1 cellular context compared by ENCODE assay signal in the genomic region with DNA sequence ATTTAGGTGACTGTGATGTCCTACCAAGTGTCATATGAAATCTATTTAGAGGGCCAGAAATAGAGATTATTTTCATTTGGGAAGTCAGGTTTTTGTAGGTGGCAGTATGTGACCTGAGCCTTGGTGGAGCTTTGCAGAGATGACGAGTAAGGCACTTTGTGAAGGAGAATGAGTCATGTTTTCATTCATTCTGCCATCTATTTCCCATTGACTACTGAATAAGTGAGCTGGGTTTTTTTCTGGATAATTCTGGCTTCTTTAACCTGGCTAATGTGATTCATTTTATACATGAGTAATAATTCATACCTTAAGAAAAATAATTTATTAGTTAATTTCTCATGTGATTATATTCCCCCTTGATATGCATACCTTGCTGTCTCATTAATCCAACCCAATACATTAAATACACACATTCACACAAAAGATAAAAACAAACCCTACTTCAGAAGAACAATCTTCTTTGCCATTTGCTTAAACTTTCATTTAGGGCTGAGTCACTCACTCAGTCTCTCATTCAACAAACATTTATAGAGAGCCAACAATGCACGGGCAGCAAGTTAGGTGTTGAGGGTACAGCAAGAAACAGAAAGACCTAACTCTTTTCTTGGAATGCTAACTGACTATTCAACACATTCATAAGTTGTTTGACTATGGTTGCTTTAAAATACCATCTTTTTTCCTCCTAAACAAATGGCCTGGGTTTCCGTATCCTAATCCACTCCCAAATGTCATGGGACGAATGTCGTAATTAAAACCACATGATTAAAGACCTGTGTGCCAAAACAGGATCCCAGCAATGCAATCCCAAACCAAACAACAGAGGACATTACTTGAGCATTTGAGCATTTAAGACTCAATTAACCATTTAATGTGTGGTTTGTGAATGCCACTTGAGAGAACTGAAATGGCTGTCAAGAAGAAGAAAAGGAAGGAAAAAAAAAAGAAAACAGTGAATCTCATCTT.
TF ChIP-seq lines count a peak whose summit lies in the region.

No MANE protein-coding gene starts in this region.

TF ChIP-seq in HEK293T, 16 proteins besides CTCF, POLR2A, EP300 and RAD21 (continued from another document):
- no peak for TF ChIP-seq LEF1 (IDR thresholded peaks at IDR 0.05; ENCODE audit: borderline replicate concordance)
- TF ChIP-seq CTBP1 (IDR thresholded peaks at IDR 0.05; ENCODE audit: borderline replicate concordance): no peak
- TF ChIP-seq, protein P1, sequence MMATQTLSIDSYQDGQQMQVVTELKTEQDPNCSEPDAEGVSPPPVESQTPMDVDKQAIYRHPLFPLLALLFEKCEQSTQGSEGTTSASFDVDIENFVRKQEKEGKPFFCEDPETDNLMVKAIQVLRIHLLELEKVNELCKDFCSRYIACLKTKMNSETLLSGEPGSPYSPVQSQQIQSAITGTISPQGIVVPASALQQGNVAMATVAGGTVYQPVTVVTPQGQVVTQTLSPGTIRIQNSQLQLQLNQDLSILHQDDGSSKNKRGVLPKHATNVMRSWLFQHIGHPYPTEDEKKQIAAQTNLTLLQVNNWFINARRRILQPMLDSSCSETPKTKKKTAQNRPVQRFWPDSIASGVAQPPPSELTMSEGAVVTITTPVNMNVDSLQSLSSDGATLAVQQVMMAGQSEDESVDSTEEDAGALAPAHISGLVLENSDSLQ (IDR thresholded peaks at IDR 0.05): no peak
- TF ChIP-seq TARDBP (IDR thresholded peaks at IDR 0.05): no peak
- no peak for TF ChIP-seq ZNF384 (IDR thresholded peaks at IDR 0.05)
- TF ChIP-seq HDGF (IDR thresholded peaks at IDR 0.05; ENCODE audit: borderline replicate concordance): no peak
- TF ChIP-seq SP1 (IDR thresholded peaks at IDR 0.05): no peak
TF ChIP-seq in HEK293T: peak in this region for 0.
